Comparison of ENCODE assay signal across 8 cellular contexts in genomic region chr17:31550389-31551056, GRCh38.
DNase-seq lines count a peak whose midpoint lies in the region; TF ChIP-seq lines count a peak whose summit lies in the region.

No MANE protein-coding gene starts in this region.

- no peaks in the 10 kb centered on the region for H3K36me3 ChIP-seq in H7 (replicated peaks; ENCODE audit: control insufficient read depth, insufficient read depth, low read length)
- H3K36me3 ChIP-seq in iPS-15b (ENCODE audit: control insufficient read depth, insufficient read depth, low read length) = no peaks in the 10 kb centered on the region
- H3K36me3 ChIP-seq in stomach smooth muscle (ENCODE audit: control insufficient read depth in 2 of 2, insufficient read depth in 2 of 2, low read length in 2 of 2) = no peaks in the 10 kb centered on the region

- H3K4me1 ChIP-seq in iPS-15b (ENCODE audit: control insufficient read depth, insufficient read depth, low read length) (no peaks in the 10 kb centered on the region), stomach smooth muscle (ENCODE audit: control insufficient read depth, insufficient read depth, low read length) (peaks cover 10% of the 10 kb centered on the region)

- no peak for TF ChIP-seq CTCF in AG04450 (IDR thresholded peaks at IDR 0.05; ENCODE audit: low read depth, low read length)

- peak overlapping the region; percentile 48 for H3K4me3 ChIP-seq in AG04450 (ENCODE audit: low read depth, low read length)
- H3K4me3 ChIP-seq in H7 (ENCODE audit: insufficient read depth, low read depth, low read length) = peak overlapping the region; percentile 65
- H3K4me3 ChIP-seq in iPS-15b (ENCODE audit: low read depth, low read length) = peak overlapping the region; percentile 68
- peak overlapping the region; percentile 85 to 88 for H3K4me3 ChIP-seq in stomach smooth muscle (ENCODE audit: low read length in 2 of 2)

- CTCF ChIA-PET in AG04450 (lab: Charles Lee) = interaction anchor here (0.9 to 1.2 kb wide), 4 partner anchors 8 to 292 kb away, joined by 3 to 4 read pairs (median 3); no protein-coding TSS in a partner anchor

- peak overlapping the region; percentile 52 for H3K27ac ChIP-seq in AG04450 (ENCODE audit: low read depth, low read length)
- H3K27ac ChIP-seq in stomach smooth muscle (ENCODE audit: low read length) = peak overlapping the region; percentile 31

- no peaks in the 10 kb centered on the region for H3K9me3 ChIP-seq in AG04450 (ENCODE audit: control insufficient read depth, insufficient read depth, low read length)
- H3K9me3 ChIP-seq in iPS-15b (ENCODE audit: control insufficient read depth, insufficient read depth, low read length) = no peaks in the 10 kb centered on the region
- no peaks in the 10 kb centered on the region for H3K9me3 ChIP-seq in stomach smooth muscle (ENCODE audit: control insufficient read depth in 2 of 2, low read length in 2 of 2)

- DNase-seq in AG04450 (ENCODE audit: low read depth, low spot score) = no peak
- DNase-seq in H7 = no peak
- DNase-seq in activated T-helper 1 cell treated with Interleukin-2 at 50 U/mL for 16 hours (ENCODE audit: low read depth) = peak; percentile 12
- DNase-seq in SW 1271 (lab: John Stamatoyannopoulos, UW) = no peak
- no peak for DNase-seq in NCI-H1694 treated with DMSO at 0.1 percent for 48 hours (lab: John Stamatoyannopoulos, UW)
- no peak for DNase-seq in germinal center (ENCODE audit: low spot score)

- H3K9ac ChIP-seq in iPS-15b (ENCODE audit: low read depth, low read length) (peak overlapping the region; percentile 32), stomach smooth muscle (ENCODE audit: low read length in 2 of 2) (peak overlapping the region in 1 of 2 donors; percentile 51)

- H3K27me3 ChIP-seq in AG04450 (ENCODE audit: control insufficient read depth, insufficient read depth, low read length) (no peaks in the 10 kb centered on the region), H7 (ENCODE audit: control insufficient read depth, insufficient read depth, low read length) (peaks cover 2% of the 10 kb centered on the region; the same call in 1 of the 2 replicates), iPS-15b (ENCODE audit: control insufficient read depth, insufficient read depth, low read length) (peaks cover 33% of the 10 kb centered on the region), stomach smooth muscle (ENCODE audit: control insufficient read depth in 1 of 2, insufficient read depth in 2 of 2, low read length in 2 of 2) (no peaks in the 10 kb centered on the region)

- POLR2A ChIA-PET in AG04450 (lab: Yijun Ruan, JAX) = no interaction called here
